8 cellular contexts compared by ENCODE assay signal in genomic region chr1:153985984-153986761, GRCh38. TPM values are rescaled to one million over a fixed set of nuclear protein-coding genes. Genes with fewer than 3 reads are reported as not detected.
DNase-seq lines count a peak whose midpoint lies in the region.

RAB13 (minus strand) TSS chr1:153986339; CDS start chr1:153986236, 103 bp downstream.

- peak; percentile 63 for DNase-seq in DMS 273 treated with DMSO at 0.1 percent for 48 hours (lab: John Stamatoyannopoulos, UW)
- DNase-seq in HuH-7.5 (ENCODE audit: low spot score), result peak; percentile 87
- DNase-seq in RPMI7951 (ENCODE audit: low read depth), result peak; percentile 86
- peak; percentile 93 for DNase-seq in kidney glomerular epithelial cell (lab: John Stamatoyannopoulos, UW)
- DNase-seq in stimulated activated CD8-positive, alpha-beta memory T cell treated with anti-CD3 and anti-CD28 coated beads, Interleukin-4, amount 100 ng/mL, for 48 hours, result peak; percentile 52
- DNase-seq in NCI-H2171 (lab: John Stamatoyannopoulos, UW), result no peak
- no peak for DNase-seq in stimulated activated CD4-positive, alpha-beta T cell treated with anti-CD3 and anti-CD28 coated beads, Interleukin-15, amount 100 ng/mL, for 24 hours

- peaks cover 30% of the 10 kb centered on the region for H3K36me3 Mint-ChIP-seq in dendritic cell treated with granulocyte-macrophage colony-stimulating factor and Interleukin-4, amounts not matched to agents 40 ng/mL and 50 ng/mL, for 4 days (ENCODE audit: low read depth)

- H3K4me3 Mint-ChIP-seq in dendritic cell treated with granulocyte-macrophage colony-stimulating factor and Interleukin-4, amounts not matched to agents 40 ng/mL and 50 ng/mL, for 4 days, result peak within 1 kb of the TSS; percentile 86

- intact Hi-C loops in dendritic cell treated with granulocyte-macrophage colony-stimulating factor and Interleukin-4, amounts not matched to agents 40 ng/mL and 50 ng/mL, for 4 days (cut with micrococcal nuclease), result loop anchor here (1.0 to 5.0 kb wide), 4 partner anchors 41 to 189 kb away; partner anchors contain the start of gene GATAD2B

- H3K9me3 Mint-ChIP-seq in dendritic cell treated with granulocyte-macrophage colony-stimulating factor and Interleukin-4, amounts not matched to agents 40 ng/mL and 50 ng/mL, for 4 days, result no peaks in the 10 kb centered on the region

- H3K4me1 Mint-ChIP-seq in dendritic cell treated with granulocyte-macrophage colony-stimulating factor and Interleukin-4, amounts not matched to agents 40 ng/mL and 50 ng/mL, for 4 days (ENCODE audit: low read depth), result peaks cover 68% of the 10 kb centered on the region

- peak within 1 kb of the TSS; percentile 61 for H3K27ac Mint-ChIP-seq in dendritic cell treated with granulocyte-macrophage colony-stimulating factor and Interleukin-4, amounts not matched to agents 40 ng/mL and 50 ng/mL, for 4 days

- H3K27me3 Mint-ChIP-seq in dendritic cell treated with granulocyte-macrophage colony-stimulating factor and Interleukin-4, amounts not matched to agents 40 ng/mL and 50 ng/mL, for 4 days, result no peaks in the 10 kb centered on the region

RNA-seq across cellular contexts. Expression of gene RAB13, which starts in this region (rescaled TPM):
- total RNA-seq in RPMI7951 (2014; rRNA removed; shearing (Covaris generic)), result 41.3 and 44.3 TPM in 2 replicates

Comparison
In these comparisons a context has a peak if more than half of its experiments do, and no peak if none do; other contexts are left out.
1. DNase-seq: peak in DMS 273 treated with DMSO at 0.1 percent for 48 hours (single experiment), HuH-7.5 (single experiment), RPMI7951 (single experiment), kidney glomerular epithelial cell (single experiment) and stimulated activated CD8-positive, alpha-beta memory T cell treated with anti-CD3 and anti-CD28 coated beads, Interleukin-4, amount 100 ng/mL, for 48 hours (single experiment); none in NCI-H2171 (single experiment) and stimulated activated CD4-positive, alpha-beta T cell treated with anti-CD3 and anti-CD28 coated beads, Interleukin-15, amount 100 ng/mL, for 24 hours (single experiment).